1 cellular context compared by ENCODE assay signal in genomic region chr15:72206677-72207000, GRCh38.
TF ChIP-seq lines count a peak whose summit lies in the region.

No MANE protein-coding gene starts in this region.

TF ChIP-seq in endothelial cell of umbilical vein, 7 proteins besides CTCF, POLR2A, EP300 and RAD21:
- no peak for TF ChIP-seq EZH2 (IDR thresholded peaks at IDR 0.05; ENCODE audit: borderline replicate concordance, low read depth, low read length, severe bottlenecking)
- no peak for TF ChIP-seq POLR2AphosphoS5 (IDR thresholded peaks at IDR 0.05; ENCODE audit: insufficient read depth, low read depth, low read length)
- no peak for TF ChIP-seq FOS (IDR thresholded peaks at IDR 0.05; ENCODE audit: borderline replicate concordance, insufficient read depth, low read length)
- no peak for TF ChIP-seq MYC (IDR thresholded peaks at IDR 0.05; ENCODE audit: low read depth, low read length)
- no peak for TF ChIP-seq MAX (IDR thresholded peaks at IDR 0.05; ENCODE audit: insufficient read depth, insufficient read length)
